ENCODE assay signal across 10 cellular contexts in the genomic region with DNA sequence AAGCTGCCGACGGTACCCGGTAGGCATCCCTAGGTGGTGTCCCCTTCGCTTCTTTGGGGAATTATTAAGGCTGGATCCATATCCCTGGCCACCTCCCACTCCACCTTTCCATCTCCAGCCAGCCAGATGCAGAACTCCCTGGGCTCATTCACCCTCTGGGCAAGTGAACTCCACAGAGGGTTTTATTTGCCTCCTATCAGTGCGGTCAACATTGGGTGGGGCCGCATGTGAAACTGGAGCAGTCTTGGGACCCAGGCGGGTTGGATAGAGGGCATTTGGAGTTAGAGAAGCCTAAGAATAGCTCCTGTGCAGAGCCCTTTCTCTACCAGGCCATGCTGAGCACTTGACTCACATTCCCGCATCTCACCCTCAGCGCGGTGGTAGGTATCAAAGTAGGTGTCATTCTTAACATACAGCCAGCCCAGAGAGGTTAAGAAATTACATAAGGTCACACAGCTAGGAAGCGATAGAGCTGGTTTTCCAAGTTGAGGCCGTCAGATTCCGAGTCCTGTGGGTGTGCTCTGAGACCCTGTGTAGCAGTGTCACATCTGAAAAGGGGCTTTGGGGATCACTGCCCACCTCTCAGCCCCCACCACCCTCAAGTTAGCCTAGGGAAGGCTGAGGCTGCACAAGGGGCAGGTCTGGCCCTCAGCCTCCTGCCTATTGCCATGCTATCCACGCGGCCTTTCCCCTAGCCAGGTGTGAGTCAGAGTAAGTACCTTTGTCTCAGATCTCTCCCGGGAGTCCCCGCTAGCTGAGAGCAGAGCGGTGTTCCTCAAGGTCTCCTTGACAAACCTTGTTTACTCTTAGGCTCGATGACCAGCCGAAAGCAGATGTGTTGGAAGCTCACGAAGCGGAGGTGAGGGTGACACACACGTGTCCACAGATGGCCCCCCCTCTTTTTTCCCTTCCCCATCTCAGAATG. TPM values are rescaled to one million over a fixed set of nuclear protein-coding genes. Genes with fewer than 3 reads are reported as not detected.
DNase-seq lines count a peak whose midpoint lies in the region; ATAC-seq, FAIRE-seq and TF ChIP-seq lines count a peak whose summit lies in the region.
"Had no signal": no experiment of that assay in that cellular context is flagged by ENCODE, and none has a peak within 500 bp of the region (broad histone marks: within the 10 kb centered on the region; RNA-seq: fewer than 3 reads in every experiment).

No MANE protein-coding gene starts in this region.

- H3K9ac ChIP-seq in Loucy (ENCODE audit: low read depth, low read length, poor library complexity, severe bottlenecking) (peak overlapping the region; percentile 58), K562 (ENCODE audit: insufficient read depth in 1 of 2, low read depth in 2 of 2, low read length in 2 of 2) (peak overlapping the region; percentile 72 to 85; a peak in 3 of 4 replicates)

- H4K20me1 ChIP-seq in Loucy (ENCODE audit: insufficient read depth, low read length, poor library complexity, severe bottlenecking) (no peaks in the 10 kb centered on the region), K562 (replicated peaks; ENCODE audit: control insufficient read depth, insufficient read depth, low read length) (no peaks in the 10 kb centered on the region)

- TF ChIP-seq EP300 in K562 (IDR thresholded peaks at IDR 0.05; ENCODE audit: low read length): no peak
- TF ChIP-seq EP300 in stomach (IDR thresholded peaks at IDR 0.05): no peak

- no peak for TF ChIP-seq CTCF in Loucy (conservative IDR thresholded peaks at IDR 0.05; ENCODE audit: low read length)
- TF ChIP-seq CTCF in K562 (IDR thresholded peaks at IDR 0.05 in 2 of 3, conservative IDR thresholded peaks at IDR 0.05 in 1 of 3; ENCODE audit: insufficient read depth in 2 of 3, low read depth in 1 of 3, low read length in 3 of 3): no peak
- TF ChIP-seq CTCF in stomach (IDR thresholded peaks at IDR 0.05): no peak
- no peak for TF ChIP-seq CTCF in Peyer's patch (IDR thresholded peaks at IDR 0.05)

- no TSS peak for BruUV-seq in K562 (replicated peaks; lab: Mats Ljungman, UMichigan)

- H3K27ac ChIP-seq in K562 (ENCODE audit: extremely low read depth, low read depth, low read length): no peak overlapping the region; the same call in 2 of the 3 replicates
- H3K27ac ChIP-seq in stomach: peak overlapping the region; percentile 66 to 78 (median 76)
- H3K27ac ChIP-seq in Peyer's patch: no peak overlapping the region

- H3F3A ChIP-seq in Loucy (ENCODE audit: low read depth): 0 out of 2 replicates have a peak, but pooled peaks cover 3% of the 10 kb centered on the region

- no peaks in the 10 kb centered on the region for H3K9me3 ChIP-seq in Loucy (ENCODE audit: insufficient read depth, low read depth, low read length)
- H3K9me3 ChIP-seq in K562 (replicated peaks; ENCODE audit: control insufficient read depth, insufficient read depth, low read depth, low read length): no peaks in the 10 kb centered on the region
- H3K9me3 ChIP-seq in stomach: no peaks in the 10 kb centered on the region
- H3K9me3 ChIP-seq in Peyer's patch: no peaks in the 10 kb centered on the region

- WGBS in K562 (ENCODE audit: insufficient coverage, low coverage, missing lambda C conversion rate): 91% methylated on average over 21 of the region's 23 CpGs
- 30 to 75% (median 65%) methylated on average over 21 to 23 of the region's 23 CpGs for WGBS in stomach, 5 donors

- H3K36me3 ChIP-seq in Loucy (ENCODE audit: insufficient read depth, low read length) (peaks cover 36% of the 10 kb centered on the region; the same call in 1 of the 2 replicates), K562 (ENCODE audit: control insufficient read depth, insufficient read depth, low read length) (peaks cover 74% of the 10 kb centered on the region), stomach (peaks cover 23 to 62% (median 59%) of the 10 kb centered on the region in 4 donors), Peyer's patch (peaks cover 0 to 54% (median 0%) of the 10 kb centered on the region in 3 donors)

- no peak for TF ChIP-seq POLR2A in K562 (conservative IDR thresholded peaks at IDR 0.05)
- TF ChIP-seq POLR2A in stomach (IDR thresholded peaks at IDR 0.05): no peak
- TF ChIP-seq POLR2A in Peyer's patch (IDR thresholded peaks at IDR 0.05): no peak

- H3K4me1 ChIP-seq in Loucy (ENCODE audit: insufficient read depth, low read length, poor library complexity, severe bottlenecking) (peaks cover 24% of the 10 kb centered on the region), K562 (replicated peaks in 1 of 2; ENCODE audit: control insufficient read depth in 2 of 2, insufficient read depth in 2 of 2, low read length in 2 of 2) (peaks cover 28 to 34% of the 10 kb centered on the region in 2 experiments), stomach (peaks cover 7 to 37% (median 22%) of the 10 kb centered on the region in 4 donors), Peyer's patch (no peaks in the 10 kb centered on the region)

- H3K79me2 ChIP-seq in Loucy (ENCODE audit: insufficient read depth, low read length) (no peaks in the 10 kb centered on the region), K562 (ENCODE audit: control insufficient read depth, insufficient read depth, low read length) (no peaks in the 10 kb centered on the region)

- CTCF ChIA-PET in K562 (lab: Yijun Ruan, JAX; ENCODE audit: low intra/inter-chr PET ratio): interaction anchor here (1.2 to 5.1 kb wide), 4 partner anchors 47 to 368 kb away, joined by 6 to 60 read pairs (median 16); no protein-coding TSS in a partner anchor

- no peak for TF ChIP-seq RAD21 in K562 (CRISPR knock-in tag; conservative IDR thresholded peaks at IDR 0.05 in 1 of 2, IDR thresholded peaks at IDR 0.05 in 1 of 2)

- POLR2A ChIA-PET in K562 (lab: Yijun Ruan, JAX): interaction anchor here (0.5 to 1.7 kb wide), 3 partner anchors 9 to 138 kb away, joined by 3 to 7 read pairs (median 3); no protein-coding TSS in a partner anchor

- H3K4me3 ChIP-seq in Loucy (ENCODE audit: low read length, poor library complexity, severe bottlenecking) (peak overlapping the region; percentile 46), K562 (no peak overlapping the region), stomach (no peak overlapping the region), Peyer's patch (no peak overlapping the region)

- no peaks in the 10 kb centered on the region for H3K9me2 ChIP-seq in Loucy (replicated peaks; ENCODE audit: low read depth, low read length)

- no peak for ATAC-seq in K562

- intact Hi-C loops in K562 (cut with micrococcal nuclease) (loop anchor here (1.0 to 2.0 kb wide), 3 partner anchors 47 to 151 kb away; no protein-coding TSS in a partner anchor), stomach (cut with DNase I; ENCODE audit: low total_unique reads) (loop anchor here (10.0 kb wide), 1 partner anchor 369 kb away; no protein-coding TSS in a partner anchor)

- FAIRE-seq in K562 (lab: Jason Lieb, UNC): no peak
- FAIRE-seq: H54 had no signal

- H3K9me1 ChIP-seq in K562 (ENCODE audit: control insufficient read depth, insufficient read depth, low read length): no peaks in the 10 kb centered on the region

- DNase-seq in K562 (ENCODE audit: extremely low read depth in 1 of 4, low spot score in 3 of 4) (no peak), kidney tubule cell (ENCODE audit: low spot score) (peak; percentile 49), stomach (peak; percentile 75), Peyer's patch (no peak), HuH-7.5 (ENCODE audit: low spot score) (no peak)
- DNase-seq in activated CD4-positive, alpha-beta T cell treated with anti-CD3 and anti-CD28 coated beads for 4 hours: no peak
- DNase-seq: DMS79, NCI-H1436 treated with DMSO at 0.1 percent for 48 hours had no signal

- H3K4me2 ChIP-seq in Loucy (ENCODE audit: low read depth, low read length, poor library complexity, severe bottlenecking) (peak overlapping the region; percentile 70), K562 (ENCODE audit: insufficient read depth, low read length) (no peak overlapping the region)

- H2AFZ ChIP-seq in Loucy (ENCODE audit: low read length): no peak overlapping the region
- no peak overlapping the region for H2AFZ ChIP-seq in K562 (ENCODE audit: low read depth, low read length)

- in situ Hi-C loops in K562 (cut with MboI): loop anchor here (10.0 kb wide), 1 partner anchor 359 kb away; no protein-coding TSS in a partner anchor

- H3K27me3 ChIP-seq in Loucy (ENCODE audit: insufficient read depth, low read length, poor library complexity, severe bottlenecking) (no peaks in the 10 kb centered on the region), K562 (ENCODE audit: control insufficient read depth in 2 of 2, insufficient read depth in 2 of 2, low read length in 2 of 2) (no peaks in the 10 kb centered on the region), stomach (no peaks in the 10 kb centered on the region), Peyer's patch (no peaks in the 10 kb centered on the region)

TF ChIP-seq in K562, 482 proteins besides CTCF, POLR2A, EP300 and RAD21 (continues in another document):
- TF ChIP-seq PRMT5 (CRISPR knock-in tag; IDR thresholded peaks at IDR 0.05): no peak

RNA-seq across cellular contexts. Expression of a gene that starts 26.9 kb away (rescaled TPM):
- 22.6 and 54.0 TPM in 2 replicates for total RNA-seq in K562 (2011; cell fraction: chromatin; rRNA removed; ENCODE audit: low replicate concordance)
- 22.5 and 24.7 TPM in 2 replicates for total RNA-seq in K562 (2011; cell fraction: nucleolus; rRNA removed)
- 26.1 and 40.6 TPM in 2 replicates for total RNA-seq in K562 (2011; cell fraction: nucleoplasm; rRNA removed)
- total RNA-seq in K562 (2014; rRNA removed): 2.8 and 3.0 TPM in 2 replicates
- 1.7 and 2.0 TPM in 2 replicates for total RNA-seq in K562 (2014; rRNA removed; fragmentation: Illumina TruSeq; extraction: Trizol)
- 3.7 and 4.8 TPM in 2 replicates for total RNA-seq in K562 (2015; rRNA removed; fragmentation: Illumina TruSeq; extraction: Trizol)
- total RNA-seq in K562 (2021): 4.6 and 5.0 TPM in 2 replicates
- polyA plus RNA-seq in K562 (2011; rRNA removed): 1.5 and 7.3 TPM in 2 replicates
- 3.5 and 4.4 TPM in 2 replicates for polyA plus RNA-seq in K562 (2011; cell fraction: cytosol; rRNA removed)
- polyA plus RNA-seq in K562 (2011; cell fraction: nucleus; rRNA removed): 11.1 and 15.7 TPM in 2 replicates
- polyA plus RNA-seq in K562 (2012): 9.1 and 14.2 TPM in 2 replicates
- 3.8 and 5.8 TPM in 2 replicates for polyA plus RNA-seq in K562 (2014; fragmentation: Illumina TruSeq; extraction: Trizol)
- under 1 TPM; 0.45 to 0.77 TPM for polyA plus RNA-seq in K562 (2014; fragmentation: Nextera tagmentation; extraction: Ambion mirVana)
- polyA plus RNA-seq in K562 (2014; rRNA removed): 5.6 and 6.9 TPM in 2 replicates
- 3.0 and 4.4 TPM in 2 replicates for polyA minus RNA-seq in K562 (2011; rRNA and poly(A)+ RNA removed)
- polyA minus RNA-seq in K562 (2011; cell fraction: cytosol; rRNA and poly(A)+ RNA removed): 1.9 and 2.5 TPM in 2 replicates
- polyA minus RNA-seq in K562 (2011; cell fraction: nucleus; rRNA and poly(A)+ RNA removed): 3.1 and 7.2 TPM in 2 replicates
- 100 to 1,000 TPM in 1 of 5 donors, 10 to 100 TPM in 4; 59.8 to 123 (median 96.7) TPM for total RNA-seq in stomach
- polyA plus RNA-seq in stomach: 100 to 1,000 TPM in 2 of 3 donors, 10 to 100 TPM in 1; 54.0 to 341 (median 120) TPM
- total RNA-seq in Peyer's patch: 100 to 1,000 TPM; 121 to 214 (median 144) TPM

Comparison
In these comparisons a context has a peak if more than half of its experiments do, and no peak if none do; other contexts are left out.
1. DNase-seq: peak in kidney tubule cell (single experiment) and stomach (single experiment); none in K562 (0 of 4), Peyer's patch (0 of 3), activated CD4-positive, alpha-beta T cell treated with anti-CD3 and anti-CD28 coated beads for 4 hours (0 of 2) and HuH-7.5 (single experiment).
2. H3K27ac ChIP-seq: peak in stomach (5 of 5); none in K562 (single experiment) and Peyer's patch (0 of 4).